In the genomic region with DNA sequence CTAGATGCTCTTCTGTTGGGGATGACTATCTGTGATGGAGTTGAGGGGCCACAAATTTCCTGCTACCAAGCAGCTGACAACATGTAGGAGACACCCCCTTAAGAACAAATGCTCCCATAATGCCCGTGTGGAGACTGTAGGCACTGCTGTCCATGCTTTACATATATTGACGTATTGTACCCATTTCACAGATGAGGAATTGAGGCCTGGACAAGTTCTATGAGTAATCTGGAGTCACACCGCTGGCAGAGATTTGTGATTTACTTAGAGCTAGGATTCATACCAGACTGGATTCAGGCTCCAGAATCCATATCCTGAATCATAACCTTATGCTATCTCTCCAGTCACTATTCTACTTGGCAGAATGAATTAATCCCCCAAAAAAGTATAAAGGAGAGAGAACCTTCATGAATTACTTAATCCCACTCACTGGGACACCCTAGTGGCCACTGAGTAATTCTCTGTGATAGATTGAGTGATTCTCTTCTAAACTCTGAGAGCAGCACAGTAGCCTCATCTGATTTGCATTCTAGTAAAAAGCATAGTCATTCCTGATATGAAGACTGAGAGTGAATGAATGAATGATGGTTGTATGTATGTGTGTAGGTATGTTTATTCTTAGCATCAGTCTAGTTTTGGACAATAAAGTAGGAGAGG, we compare ENCODE assay signal across 12 cellular contexts.
DNase-seq lines count a peak whose midpoint lies in the region; ATAC-seq and TF ChIP-seq lines count a peak whose summit lies in the region.
"Had no signal": no experiment of that assay in that cellular context is flagged by ENCODE, and none has a peak within 500 bp of the region (broad histone marks: within the 10 kb centered on the region; RNA-seq: fewer than 3 reads in every experiment).

No MANE protein-coding gene starts in this region.

- H3F3A ChIP-seq in neural progenitor cell (ENCODE audit: low read depth): no peaks in the 10 kb centered on the region

- no peaks in the 10 kb centered on the region for H3K4me1 ChIP-seq in neural progenitor cell
- no peaks in the 10 kb centered on the region for H3K4me1 ChIP-seq in naive thymus-derived CD4-positive, alpha-beta T cell (ENCODE audit: control insufficient read depth in 2 of 2, insufficient read depth in 2 of 2, low read length in 2 of 2)

- peaks cover 4% of the 10 kb centered on the region for H3K9me3 ChIP-seq in neural progenitor cell (ENCODE audit: low read depth)
- no peaks in the 10 kb centered on the region for H3K9me3 ChIP-seq in naive thymus-derived CD4-positive, alpha-beta T cell (ENCODE audit: control insufficient read depth in 2 of 3, low read length in 3 of 3)

- no peaks in the 10 kb centered on the region for H3K27me3 ChIP-seq in neural progenitor cell
- H3K27me3 ChIP-seq in naive thymus-derived CD4-positive, alpha-beta T cell (ENCODE audit: control insufficient read depth in 2 of 2, insufficient read depth in 2 of 2, low read length in 2 of 2): no peaks in the 10 kb centered on the region

- no peaks in the 10 kb centered on the region for H3K36me3 ChIP-seq in neural progenitor cell
- H3K36me3 ChIP-seq in naive thymus-derived CD4-positive, alpha-beta T cell (ENCODE audit: control insufficient read depth in 2 of 3, insufficient read depth in 3 of 3, low read length in 3 of 3): no peaks in the 10 kb centered on the region

- H3K4me2 ChIP-seq in neural progenitor cell: no peak overlapping the region

- POLR2A ChIA-PET in naive thymus-derived CD4-positive, alpha-beta T cell (lab: Charles Lee): no interaction called here

- DNase-seq in OCI-M1 (lab: John Stamatoyannopoulos, UW) (peak; percentile 2), neural progenitor cell (ENCODE audit: low spot score) (no peak), iPS-NIHi11 (ENCODE audit: low spot score) (no peak)
- DNase-seq in naive thymus-derived CD4-positive, alpha-beta T cell: no peak
- DNase-seq: activated T-cell treated with anti-CD3 and anti-CD28 coated beads, Interleukin-2, amount 50 U/mL, for 48 hours; NCI-H1092; small intestine; SW 1271 had no signal

- TF ChIP-seq CTCF in GM12874 (IDR thresholded peaks at IDR 0.05; ENCODE audit: insufficient read depth, low read depth, low read length) (peak; percentile 25; the same call in 1 of the 2 replicates), neural progenitor cell (IDR thresholded peaks at IDR 0.05) (peak; percentile 32)

- H3K36me3 Mint-ChIP-seq in neural progenitor cell: no peaks in the 10 kb centered on the region
- no peaks in the 10 kb centered on the region for H3K36me3 Mint-ChIP-seq in naive thymus-derived CD4-positive, alpha-beta T cell
- H3K36me3 Mint-ChIP-seq: memory B cell had no signal

- no peak overlapping the region for H3K4me3 ChIP-seq in neural progenitor cell
- no peak overlapping the region for H3K4me3 ChIP-seq in naive thymus-derived CD4-positive, alpha-beta T cell (ENCODE audit: low read length)

- H3K4me1 Mint-ChIP-seq in neural progenitor cell: no peaks in the 10 kb centered on the region
- no peaks in the 10 kb centered on the region for H3K4me1 Mint-ChIP-seq in naive thymus-derived CD4-positive, alpha-beta T cell
- H3K4me1 Mint-ChIP-seq: memory B cell had no signal

- H3K9me3 Mint-ChIP-seq in neural progenitor cell: peaks cover 3% of the 10 kb centered on the region
- peaks cover 0 to 7% (median 3%) of the 10 kb centered on the region in 11 donors for H3K9me3 Mint-ChIP-seq in naive thymus-derived CD4-positive, alpha-beta T cell
- H3K9me3 Mint-ChIP-seq: memory B cell had no signal

- H3K79me2 ChIP-seq in neural progenitor cell (ENCODE audit: low read depth): no peaks in the 10 kb centered on the region

- H3K4me3 Mint-ChIP-seq in neural progenitor cell: no peak overlapping the region
- H3K4me3 Mint-ChIP-seq in naive thymus-derived CD4-positive, alpha-beta T cell: no peak overlapping the region
- H3K4me3 Mint-ChIP-seq: memory B cell had no signal

- H3K27ac ChIP-seq in neural progenitor cell: no peak overlapping the region
- H3K27ac ChIP-seq in naive thymus-derived CD4-positive, alpha-beta T cell (ENCODE audit: low read depth, low read length): no peak overlapping the region

- CTCF ChIA-PET in naive thymus-derived CD4-positive, alpha-beta T cell (lab: Charles Lee): no interaction called here

- peaks cover 4% of the 10 kb centered on the region for H3K27me3 Mint-ChIP-seq in neural progenitor cell (ENCODE audit: insufficient read depth, low read depth)
- H3K27me3 Mint-ChIP-seq in naive thymus-derived CD4-positive, alpha-beta T cell: no peaks in the 10 kb centered on the region
- H3K27me3 Mint-ChIP-seq: memory B cell had no signal

- no peaks in the 10 kb centered on the region for H4K20me1 ChIP-seq in neural progenitor cell (ENCODE audit: low read depth)

- H3K27ac Mint-ChIP-seq in neural progenitor cell: no peak overlapping the region
- H3K27ac Mint-ChIP-seq in naive thymus-derived CD4-positive, alpha-beta T cell: no peak overlapping the region
- H3K27ac Mint-ChIP-seq: memory B cell had no signal

- H2AFZ ChIP-seq in neural progenitor cell (replicated peaks): no peak overlapping the region

- H3K9ac ChIP-seq in neural progenitor cell: no peak overlapping the region

- intact Hi-C loops in naive thymus-derived CD4-positive, alpha-beta T cell (cut with micrococcal nuclease): no loop called here

- ATAC-seq in HG02623 (IDR thresholded peaks at IDR 0.05; ENCODE audit: unreplicated experiment) (peak; percentile 78), HG03280 (IDR thresholded peaks at IDR 0.05; ENCODE audit: unreplicated experiment) (no peak)
- no peak for ATAC-seq in naive thymus-derived CD4-positive, alpha-beta T cell
